Comparison of ENCODE assay signal across 19 cellular contexts in genomic region chr9:22165144-22165543, GRCh38.
DNase-seq lines count a peak whose midpoint lies in the region; TF ChIP-seq lines count a peak whose summit lies in the region.
"Had no signal": no experiment of that assay in that cellular context is flagged by ENCODE, and none has a peak within 500 bp of the region (broad histone marks: within the 10 kb centered on the region; RNA-seq: fewer than 3 reads in every experiment).

No MANE protein-coding gene starts in this region.

- H3K4me2 ChIP-seq in PC-9, result no peak overlapping the region

- H3K27me3 ChIP-seq in BJ (ENCODE audit: control insufficient read depth, insufficient read depth, low read length), result no peaks in the 10 kb centered on the region
- H3K27me3 ChIP-seq in PC-9 (ENCODE audit: insufficient read depth, low read depth), result no peaks in the 10 kb centered on the region
- H3K27me3 ChIP-seq: heart right ventricle, thyroid gland had no signal

- H3K36me3 Mint-ChIP-seq in activated CD4-positive, alpha-beta T cell treated with anti-CD3 and anti-CD28 coated beads, Interleukin-2, amount 10 ng/mL, durations not matched to agents 24 days and 14 days (ENCODE audit: low read depth), result no peaks in the 10 kb centered on the region
- no peaks in the 10 kb centered on the region for H3K36me3 Mint-ChIP-seq in immature natural killer cell
- H3K36me3 Mint-ChIP-seq: activated naive CD4-positive, alpha-beta T cell treated with anti-CD3 and anti-CD28 coated beads, Interleukin-2, amount 50 U/mL, for 24 hours; brain; memory B cell; stimulated activated memory B cell treated with anti-CD40 and anti-IgM and Interleukin-4, amounts not matched to agents 10 μg/mL and 1 μg/mL and 100 μg/mL, for 72 hours had no signal

- no peak overlapping the region for H3K27ac Mint-ChIP-seq in activated CD4-positive, alpha-beta T cell treated with anti-CD3 and anti-CD28 coated beads, Interleukin-2, amount 10 ng/mL, durations not matched to agents 24 days and 14 days
- H3K27ac Mint-ChIP-seq in immature natural killer cell, result no peak overlapping the region
- H3K27ac Mint-ChIP-seq: activated naive CD4-positive, alpha-beta T cell treated with anti-CD3 and anti-CD28 coated beads, Interleukin-2, amount 50 U/mL, for 24 hours; memory B cell; stimulated activated memory B cell treated with anti-CD40 and anti-IgM and Interleukin-4, amounts not matched to agents 10 μg/mL and 1 μg/mL and 100 μg/mL, for 72 hours had no signal

- no peaks in the 10 kb centered on the region for H3K9me3 ChIP-seq in HEK293 (ENCODE audit: control insufficient read depth, insufficient read depth, low read depth, low read length)
- no peaks in the 10 kb centered on the region for H3K9me3 ChIP-seq in PC-9 (ENCODE audit: insufficient read depth, low read depth)
- H3K9me3 ChIP-seq: heart right ventricle, thyroid gland had no signal

- H3K9me2 ChIP-seq in PC-9 (ENCODE audit: insufficient read depth), result no peaks in the 10 kb centered on the region

- peak overlapping the region; percentile 43; the same call in 1 of the 2 replicates for H2AFZ ChIP-seq in PC-9

- H3K27ac ChIP-seq in HEK293 (ENCODE audit: extremely low read depth, low read depth, low read length) (no peak overlapping the region), PC-9 (no peak overlapping the region)
- H3K27ac ChIP-seq: heart right ventricle, thyroid gland had no signal

- BruUV-seq in PC-9 (replicated peaks; lab: Mats Ljungman, UMichigan), result no TSS peak

- no peaks in the 10 kb centered on the region for H3K9me3 Mint-ChIP-seq in activated CD4-positive, alpha-beta T cell treated with anti-CD3 and anti-CD28 coated beads, Interleukin-2, amount 10 ng/mL, durations not matched to agents 24 days and 14 days
- H3K9me3 Mint-ChIP-seq in immature natural killer cell, result peaks cover 0 to 6% (median 0%) of the 10 kb centered on the region in 6 donors
- H3K9me3 Mint-ChIP-seq: activated naive CD4-positive, alpha-beta T cell treated with anti-CD3 and anti-CD28 coated beads, Interleukin-2, amount 50 U/mL, for 24 hours; brain; memory B cell; stimulated activated memory B cell treated with anti-CD40 and anti-IgM and Interleukin-4, amounts not matched to agents 10 μg/mL and 1 μg/mL and 100 μg/mL, for 72 hours had no signal

- H3K4me1 Mint-ChIP-seq in activated CD4-positive, alpha-beta T cell treated with anti-CD3 and anti-CD28 coated beads, Interleukin-2, amount 10 ng/mL, durations not matched to agents 24 days and 14 days, result no peaks in the 10 kb centered on the region
- no peaks in the 10 kb centered on the region for H3K4me1 Mint-ChIP-seq in immature natural killer cell
- H3K4me1 Mint-ChIP-seq: activated naive CD4-positive, alpha-beta T cell treated with anti-CD3 and anti-CD28 coated beads, Interleukin-2, amount 50 U/mL, for 24 hours had no signal

- no peaks in the 10 kb centered on the region for H4K20me1 ChIP-seq in PC-9 (ENCODE audit: insufficient read depth)

- intact Hi-C loops in PC-9 (cut with micrococcal nuclease; ENCODE audit: unreplicated experiment), result no loop called here
- intact Hi-C loops in activated CD4-positive, alpha-beta T cell treated with anti-CD3 and anti-CD28 coated beads, Interleukin-2, amount 10 ng/mL, durations not matched to agents 24 days and 14 days (cut with micrococcal nuclease), result no loop called here

- no peaks in the 10 kb centered on the region for H3K79me2 ChIP-seq in PC-9 (ENCODE audit: low read depth)

- TF ChIP-seq CTCF in BJ (IDR thresholded peaks at IDR 0.05; ENCODE audit: insufficient read depth, low read depth, low read length), result no peak
- no peak for TF ChIP-seq CTCF in HEK293 (tag by site-specific recombination; IDR thresholded peaks at IDR 0.05)
- no peak for TF ChIP-seq CTCF in PC-9 (conservative IDR thresholded peaks at IDR 0.05)
- TF ChIP-seq CTCF in GM13977 (IDR thresholded peaks at IDR 0.05; ENCODE audit: extremely low read depth, insufficient read depth, missing control alignments), result no peak

- DNase-seq in BJ (ENCODE audit: low read depth) (peak; percentile 31), PC-9 (no peak), iris pigment epithelial cell (ENCODE audit: low read depth) (peak; percentile 39), GM13977 (ENCODE audit: low spot score) (no peak), NAMALWA (ENCODE audit: low spot score) (no peak), immature natural killer cell (no peak)
- no peak for DNase-seq in activated CD4-positive, alpha-beta T cell treated with anti-CD3 and anti-CD28 coated beads, Interleukin-2, amount 10 ng/mL, durations not matched to agents 24 days and 14 days
- DNase-seq: activated CD4-positive, alpha-beta T cell treated with anti-CD3 and anti-CD28 coated beads, Interleukin-2, amount 50 U/mL, for 48 hours; activated T-cell treated with anti-CD3 and anti-CD28 coated beads, Interleukin-2, amount 50 U/mL, for 48 hours; AML-193; dermis blood vessel endothelial cell; heart right ventricle; NCI-H774; thyroid gland had no signal

- no peak overlapping the region for H3K4me3 ChIP-seq in BJ (ENCODE audit: low read depth, low read length)
- H3K4me3 ChIP-seq in HEK293 (ENCODE audit: low read depth, low read length), result no peak overlapping the region
- no peak overlapping the region for H3K4me3 ChIP-seq in PC-9
- H3K4me3 ChIP-seq: heart right ventricle, thyroid gland had no signal

- H3K36me3 ChIP-seq in BJ (ENCODE audit: control insufficient read depth, insufficient read depth, low read length) (no peaks in the 10 kb centered on the region), HEK293 (ENCODE audit: control insufficient read depth in 2 of 2, insufficient read depth in 1 of 2, low read length in 2 of 2) (no peaks in the 10 kb centered on the region), PC-9 (ENCODE audit: low read depth) (no peaks in the 10 kb centered on the region)
- H3K36me3 ChIP-seq: heart right ventricle, thyroid gland had no signal

- POLR2A ChIA-PET in BJ (lab: Charles Lee) (no interaction called here), HEK293 (lab: Yijun Ruan, JAX) (no interaction called here), PC-9 (lab: Charles Lee; ENCODE audit: unreplicated experiment) (no interaction called here)

- CTCF ChIA-PET in BJ (lab: Yijun Ruan, JAX), result no interaction called here
- CTCF ChIA-PET in HEK293 (lab: Yijun Ruan, JAX), result interaction anchor here (0.9 to 1.3 kb wide), 2 partner anchors 44 to 284 kb away, joined by 3 read pairs; no protein-coding TSS in a partner anchor
- CTCF ChIA-PET in PC-9 (lab: Charles Lee), result no interaction called here

- H3K27me3 Mint-ChIP-seq in activated CD4-positive, alpha-beta T cell treated with anti-CD3 and anti-CD28 coated beads, Interleukin-2, amount 10 ng/mL, durations not matched to agents 24 days and 14 days, result peaks cover 42% of the 10 kb centered on the region
- peaks cover 0 to 2% (median 0%) of the 10 kb centered on the region in 3 donors for H3K27me3 Mint-ChIP-seq in immature natural killer cell (ENCODE audit: low read depth in 3 of 3)
- H3K27me3 Mint-ChIP-seq: brain; memory B cell; stimulated activated memory B cell treated with anti-CD40 and anti-IgM and Interleukin-4, amounts not matched to agents 10 μg/mL and 1 μg/mL and 100 μg/mL, for 72 hours had no signal

- H3K4me1 ChIP-seq in HEK293 (ENCODE audit: control insufficient read depth, insufficient read depth, low read length) (no peaks in the 10 kb centered on the region), PC-9 (replicated peaks; ENCODE audit: insufficient read depth) (peaks cover 29% of the 10 kb centered on the region)
- H3K4me1 ChIP-seq: thyroid gland had no signal

- peaks cover 12% of the 10 kb centered on the region for H3F3A ChIP-seq in PC-9 (ENCODE audit: insufficient read depth, low read depth)

- H3K4me3 Mint-ChIP-seq in activated CD4-positive, alpha-beta T cell treated with anti-CD3 and anti-CD28 coated beads, Interleukin-2, amount 10 ng/mL, durations not matched to agents 24 days and 14 days, result no peak overlapping the region
- H3K4me3 Mint-ChIP-seq in immature natural killer cell, result no peak overlapping the region
- H3K4me3 Mint-ChIP-seq: activated naive CD4-positive, alpha-beta T cell treated with anti-CD3 and anti-CD28 coated beads, Interleukin-2, amount 50 U/mL, for 24 hours; stimulated activated memory B cell treated with anti-CD40 and anti-IgM and Interleukin-4, amounts not matched to agents 10 μg/mL and 1 μg/mL and 100 μg/mL, for 72 hours had no signal

- in situ Hi-C loops in GM13977 (cut with MboI; ENCODE audit: low pct_unique_long_range_greater_than_20kb, low sequenced_read_pairs, unreplicated experiment), result no loop called here

TF ChIP-seq in HEK293, 187 proteins besides CTCF, POLR2A, EP300 and RAD21:
- TF ChIP-seq PRDM6 (tag by site-specific recombination; IDR thresholded peaks at IDR 0.05) (peak; percentile 79), SALL2 (tag by site-specific recombination; IDR thresholded peaks at IDR 0.05; ENCODE audit: borderline replicate concordance) (no peak), SCRT2 (tag by site-specific recombination; IDR thresholded peaks at IDR 0.05) (peak; percentile 83), OSR2 (tag by site-specific recombination; IDR thresholded peaks at IDR 0.05) (0 out of 2 replicates have a peak, but pooled peaks have one; percentile 25), ZNF558 (tag by site-specific recombination; IDR thresholded peaks at IDR 0.05) (no peak), ZBTB17 (tag by site-specific recombination; IDR thresholded peaks at IDR 0.05) (peak; percentile 26; the same call in 1 of the 2 replicates), ZNF792 (tag by site-specific recombination; IDR thresholded peaks at IDR 0.05) (no peak), ZNF76 (tag by site-specific recombination; IDR thresholded peaks at IDR 0.05; ENCODE audit: borderline replicate concordance, low read depth) (no peak), ZNF354C (tag by site-specific recombination; IDR thresholded peaks at IDR 0.05; ENCODE audit: borderline replicate concordance, low read depth) (no peak), SCRT1 (tag by site-specific recombination; IDR thresholded peaks at IDR 0.05; ENCODE audit: borderline replicate concordance) (0 out of 2 replicates have a peak, but pooled peaks have one; percentile 28), FEZF1 (tag by site-specific recombination; IDR thresholded peaks at IDR 0.05) (peak; percentile 48)
TF ChIP-seq in HEK293: peak in this region for 6.

Comparison
In these comparisons a context has a peak if more than half of its experiments do, and no peak if none do; other contexts are left out.
1. DNase-seq: peak in BJ (single experiment) and iris pigment epithelial cell (single experiment); none in PC-9 (0 of 2), GM13977 (single experiment), NAMALWA (single experiment), activated CD4-positive, alpha-beta T cell treated with anti-CD3 and anti-CD28 coated beads, Interleukin-2, amount 10 ng/mL, durations not matched to agents 24 days and 14 days (single experiment) and immature natural killer cell (0 of 3).